23 cellular contexts compared by ENCODE assay signal in the genomic region with DNA sequence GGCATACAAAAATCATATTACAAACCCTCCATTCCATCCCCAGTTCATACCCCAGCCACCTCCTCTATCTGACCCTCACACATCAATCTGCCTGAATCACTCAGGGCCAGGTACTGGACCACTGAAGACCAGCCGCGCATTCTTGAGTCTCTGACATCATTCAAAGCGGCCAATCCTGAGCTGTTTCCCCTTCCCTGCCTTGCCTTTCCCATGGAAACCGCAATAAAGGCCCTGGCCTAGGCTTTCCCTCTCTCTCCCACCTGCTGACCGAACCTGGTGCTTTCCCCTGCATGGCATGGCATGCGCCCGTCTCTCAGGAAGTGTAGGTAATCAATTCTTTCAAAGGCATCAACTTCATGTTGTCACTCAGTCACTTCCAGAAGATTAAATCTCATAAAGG. TPM values are rescaled to one million over a fixed set of nuclear protein-coding genes. Genes with fewer than 3 reads are reported as not detected.
DNase-seq lines count a peak whose midpoint lies in the region; ATAC-seq, FAIRE-seq and TF ChIP-seq lines count a peak whose summit lies in the region.
"Had no signal": no experiment of that assay in that cellular context is flagged by ENCODE, and none has a peak within 500 bp of the region (broad histone marks: within the 10 kb centered on the region; RNA-seq: fewer than 3 reads in every experiment).

No MANE protein-coding gene starts in this region.

- no peak overlapping the region for H3K4ac ChIP-seq in mesenchymal stem cell (ENCODE audit: low read depth in 1 of 2, low read length in 2 of 2)

- POLR2A ChIA-PET in WTC11 (lab: Charles Lee) = no interaction called here
- POLR2A ChIA-PET in naive thymus-derived CD8-positive, alpha-beta T cell (lab: Charles Lee) = no interaction called here

- peak overlapping the region in 1 of 2 experiments; percentile 48 for H2BK12ac ChIP-seq in mesenchymal stem cell (ENCODE audit: low read length in 2 of 2)

- no peak overlapping the region for H3K23ac ChIP-seq in mesenchymal stem cell (ENCODE audit: low read length in 2 of 2)

- no peak for TF ChIP-seq CTCF in WTC11 (IDR thresholded peaks at IDR 0.05)

- H3K4me3 ChIP-seq in mesenchymal stem cell (ENCODE audit: insufficient read depth in 1 of 2, low read depth in 1 of 2, low read length in 2 of 2) = no peak overlapping the region
- H3K4me3 ChIP-seq: K562 had no signal

- no peak for TF ChIP-seq POLR2A in GM12892 (IDR thresholded peaks at IDR 0.05; ENCODE audit: low read depth, low read length)

- peak overlapping the region; percentile 28 for H4K91ac ChIP-seq in mesenchymal stem cell (ENCODE audit: low read length)

- H3K9me3 ChIP-seq in mesenchymal stem cell (ENCODE audit: control insufficient read depth, low read length) = no peaks in the 10 kb centered on the region
- H3K9me3 ChIP-seq: BE2C had no signal

- peak overlapping the region; percentile 21 for H2AK5ac ChIP-seq in mesenchymal stem cell (ENCODE audit: low read length, severe bottlenecking)

- intact Hi-C loops in cardiac septum (cut with DNase I) = loop anchor here (2.0 kb wide), 1 partner anchor 236 kb away; no protein-coding TSS in a partner anchor

- H3K79me1 ChIP-seq in mesenchymal stem cell (replicated peaks; ENCODE audit: low read length, poor library complexity, severe bottlenecking) = no peaks in the 10 kb centered on the region

- H2BK15ac ChIP-seq in mesenchymal stem cell (ENCODE audit: low read depth, poor library complexity, severe bottlenecking) = no peak overlapping the region

- peaks cover 23% of the 10 kb centered on the region for H3K4me1 Mint-ChIP-seq in WTC11
- no peaks in the 10 kb centered on the region for H3K4me1 Mint-ChIP-seq in naive thymus-derived CD8-positive, alpha-beta T cell
- H3K4me1 Mint-ChIP-seq: CD14-positive monocyte; CD4-positive, alpha-beta memory T cell had no signal

- no peaks in the 10 kb centered on the region for H3K36me3 ChIP-seq in mesenchymal stem cell (ENCODE audit: control insufficient read depth in 1 of 2, insufficient read depth in 2 of 2, low read depth in 1 of 2, low read length in 2 of 2)
- H3K36me3 ChIP-seq: BE2C had no signal

- H3K9ac ChIP-seq in mesenchymal stem cell (ENCODE audit: low read length) = no peak overlapping the region

- H2AFZ ChIP-seq in mesenchymal stem cell (ENCODE audit: low read depth, low read length) = no peak overlapping the region

- peaks cover 6% of the 10 kb centered on the region for H3K27me3 Mint-ChIP-seq in WTC11 (ENCODE audit: low read depth)
- peaks cover 9 to 26% (median 22%) of the 10 kb centered on the region in 5 donors for H3K27me3 Mint-ChIP-seq in naive thymus-derived CD8-positive, alpha-beta T cell

- peak; percentile 44 for DNase-seq in ELF-1 (ENCODE audit: low read depth, low spot score)
- DNase-seq in WTC11 (ENCODE audit: low spot score) = no peak
- DNase-seq in mesenchymal stem cell = no peak
- no peak for DNase-seq in cardiac septum (ENCODE audit: low spot score)
- DNase-seq in GM12892 (ENCODE audit: insufficient read length) = no peak
- DNase-seq in AG08396 (ENCODE audit: low spot score) = no peak
- no peak for DNase-seq in naive thymus-derived CD8-positive, alpha-beta T cell
- DNase-seq: BE2C; CD4-positive, alpha-beta memory T cell; DMS153; DMS79; GF-D8; HFFc6; IMR-90 had no signal

- H3K27me3 ChIP-seq in mesenchymal stem cell (ENCODE audit: control insufficient read depth in 1 of 2, insufficient read depth in 1 of 2, low read length in 2 of 2) = peaks cover 0 to 29% of the 10 kb centered on the region in 2 experiments

- no peak overlapping the region for H2BK120ac ChIP-seq in mesenchymal stem cell (ENCODE audit: low read depth, low read length)

- peak overlapping the region; percentile 48 for H3K27ac Mint-ChIP-seq in WTC11
- H3K27ac Mint-ChIP-seq in naive thymus-derived CD8-positive, alpha-beta T cell = peak overlapping the region in 1 of 10 donors; percentile 3
- H3K27ac Mint-ChIP-seq: CD4-positive, alpha-beta memory T cell; HFFc6 had no signal

- H3K4me3 Mint-ChIP-seq in WTC11 = no peak overlapping the region
- no peak overlapping the region for H3K4me3 Mint-ChIP-seq in naive thymus-derived CD8-positive, alpha-beta T cell
- H3K4me3 Mint-ChIP-seq: CD14-positive monocyte; CD4-positive, alpha-beta memory T cell; HFFc6 had no signal

- FAIRE-seq in GM12892 (lab: Jason Lieb, UNC) = no peak
- FAIRE-seq: GM19239, H54, K562 had no signal

- H4K8ac ChIP-seq in mesenchymal stem cell (ENCODE audit: low read length) = no peak overlapping the region

- no peak for ATAC-seq in WTC11
- no peak for ATAC-seq in naive thymus-derived CD8-positive, alpha-beta T cell
- ATAC-seq: HCT116, K562 had no signal

- CTCF ChIA-PET in WTC11 (lab: Charles Lee) = interaction anchor here (0.8 to 5.6 kb wide), 4 partner anchors 20 to 200 kb away, joined by 3 to 95 read pairs (median 12); a partner anchor contains a TSS

- no peak overlapping the region for H3K4me2 ChIP-seq in mesenchymal stem cell (ENCODE audit: low read length, poor library complexity, severe bottlenecking)

- WGBS in mesenchymal stem cell = 86% methylated on average over 7 of the region's 7 CpGs

- no peak overlapping the region for H3K14ac ChIP-seq in mesenchymal stem cell (ENCODE audit: low read length in 2 of 2)

- peaks cover 13% of the 10 kb centered on the region for H3K9me3 Mint-ChIP-seq in WTC11
- no peaks in the 10 kb centered on the region for H3K9me3 Mint-ChIP-seq in naive thymus-derived CD8-positive, alpha-beta T cell
- H3K9me3 Mint-ChIP-seq: CD14-positive monocyte; CD4-positive, alpha-beta memory T cell; HFFc6 had no signal

- H3K4me1 ChIP-seq in mesenchymal stem cell (ENCODE audit: control insufficient read depth, insufficient read depth, low read depth, low read length) = no peaks in the 10 kb centered on the region
- H3K4me1 ChIP-seq: BE2C had no signal

- H3K27ac ChIP-seq in mesenchymal stem cell (ENCODE audit: low read length, poor library complexity, severe bottlenecking) = no peak overlapping the region
- H3K27ac ChIP-seq: HL-60 had no signal

- H3K36me3 Mint-ChIP-seq in WTC11 = peaks cover 7% of the 10 kb centered on the region; the same call in 1 of the 2 replicates
- no peaks in the 10 kb centered on the region for H3K36me3 Mint-ChIP-seq in naive thymus-derived CD8-positive, alpha-beta T cell
- H3K36me3 Mint-ChIP-seq: CD14-positive monocyte; CD4-positive, alpha-beta memory T cell had no signal

- no peak overlapping the region for H2BK5ac ChIP-seq in mesenchymal stem cell (ENCODE audit: low read depth, low read length, poor library complexity, severe bottlenecking)

- no peak overlapping the region for H3K18ac ChIP-seq in mesenchymal stem cell (ENCODE audit: low read depth in 1 of 2, low read length in 2 of 2)

TF ChIP-seq in WTC11, 78 proteins besides CTCF, POLR2A, EP300 and RAD21 (continues in another document):
- TF ChIP-seq ZNF416 (CRISPR knock-in tag; IDR thresholded peaks at IDR 0.05) = no peak
- TF ChIP-seq, protein P1, sequence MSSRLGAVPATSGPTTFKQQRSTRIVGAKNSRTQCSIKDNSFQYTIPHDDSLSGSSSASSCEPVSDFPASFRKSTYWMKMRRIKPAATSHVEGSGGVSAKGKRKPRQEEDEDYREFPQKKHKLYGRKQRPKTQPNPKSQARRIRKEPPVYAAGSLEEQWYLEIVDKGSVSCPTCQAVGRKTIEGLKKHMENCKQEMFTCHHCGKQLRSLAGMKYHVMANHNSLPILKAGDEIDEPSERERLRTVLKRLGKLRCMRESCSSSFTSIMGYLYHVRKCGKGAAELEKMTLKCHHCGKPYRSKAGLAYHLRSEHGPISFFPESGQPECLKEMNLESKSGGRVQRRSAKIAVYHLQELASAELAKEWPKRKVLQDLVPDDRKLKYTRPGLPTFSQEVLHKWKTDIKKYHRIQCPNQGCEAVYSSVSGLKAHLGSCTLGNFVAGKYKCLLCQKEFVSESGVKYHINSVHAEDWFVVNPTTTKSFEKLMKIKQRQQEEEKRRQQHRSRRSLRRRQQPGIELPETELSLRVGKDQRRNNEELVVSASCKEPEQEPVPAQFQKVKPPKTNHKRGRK (CRISPR knock-in tag; IDR thresholded peaks at IDR 0.05; ENCODE audit: borderline replicate concordance) = no peak
- no peak for TF ChIP-seq ZNF263 (CRISPR knock-in tag; IDR thresholded peaks at IDR 0.05; ENCODE audit: low read depth)
- no peak for TF ChIP-seq SMAD3 (CRISPR knock-in tag; IDR thresholded peaks at IDR 0.05; ENCODE audit: borderline replicate concordance)
- no peak for TF ChIP-seq ZNF121 (CRISPR knock-in tag; IDR thresholded peaks at IDR 0.05)
- TF ChIP-seq, protein P2, sequence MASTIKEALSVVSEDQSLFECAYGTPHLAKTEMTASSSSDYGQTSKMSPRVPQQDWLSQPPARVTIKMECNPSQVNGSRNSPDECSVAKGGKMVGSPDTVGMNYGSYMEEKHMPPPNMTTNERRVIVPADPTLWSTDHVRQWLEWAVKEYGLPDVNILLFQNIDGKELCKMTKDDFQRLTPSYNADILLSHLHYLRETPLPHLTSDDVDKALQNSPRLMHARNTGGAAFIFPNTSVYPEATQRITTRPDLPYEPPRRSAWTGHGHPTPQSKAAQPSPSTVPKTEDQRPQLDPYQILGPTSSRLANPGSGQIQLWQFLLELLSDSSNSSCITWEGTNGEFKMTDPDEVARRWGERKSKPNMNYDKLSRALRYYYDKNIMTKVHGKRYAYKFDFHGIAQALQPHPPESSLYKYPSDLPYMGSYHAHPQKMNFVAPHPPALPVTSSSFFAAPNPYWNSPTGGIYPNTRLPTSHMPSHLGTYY (CRISPR knock-in tag; IDR thresholded peaks at IDR 0.05) = no peak

RNA-seq across cellular contexts. Expression of a gene that starts 17.7 kb away (rescaled TPM):
- total RNA-seq in WTC11 (2021) (31.8 to 58.2 TPM (median 48.7 TPM) in 3 replicates), cardiac septum (49.2 TPM)
- 24.9 TPM for polyA plus RNA-seq in mesenchymal stem cell (2013, experiment 1 of 2)
- polyA plus RNA-seq in mesenchymal stem cell (2013, experiment 2 of 2) = 20.6 TPM
- not detected for polyA plus RNA-seq in GM12892 (2012; ENCODE audit: missing spikeins)
- total RNA-seq in naive thymus-derived CD8-positive, alpha-beta T cell = not detected
- polyA plus RNA-seq in naive thymus-derived CD8-positive, alpha-beta T cell = not detected
- total RNA-seq: A172; CD4-positive, alpha-beta memory T cell; Daoy; HT1080; IMR-90 had no signal
- polyA plus RNA-seq: CD14-positive monocyte; CD4-positive, alpha-beta memory T cell; K562 had no signal

RNA-seq across cellular contexts. Expression of a gene that starts 49.6 kb away (rescaled TPM):
- not detected in 3 replicates for total RNA-seq in WTC11 (2021)
- not detected for polyA plus RNA-seq in mesenchymal stem cell (2013, experiment 1 of 2)
- polyA plus RNA-seq in mesenchymal stem cell (2013, experiment 2 of 2) = not detected
- total RNA-seq in cardiac septum = not detected
- not detected for polyA plus RNA-seq in GM12892 (2012; ENCODE audit: missing spikeins)
- not detected for total RNA-seq in naive thymus-derived CD8-positive, alpha-beta T cell
- not detected for polyA plus RNA-seq in naive thymus-derived CD8-positive, alpha-beta T cell
- total RNA-seq: CD4-positive, alpha-beta memory T cell; Daoy; HFFc6; HT1080; IMR-90; K562 had no signal
- polyA plus RNA-seq: CD14-positive monocyte; CD4-positive, alpha-beta memory T cell; IMR-90; K562 had no signal

Comparison
In these comparisons a context has a peak if more than half of its experiments do, and no peak if none do; other contexts are left out.
1. RNA of a gene that starts 17.7 kb away (total RNA-seq): 49.2 TPM in cardiac septum (single experiment) and 31.8 to 58.2 TPM in WTC11; not detected in naive thymus-derived CD8-positive, alpha-beta T cell; every median in the first group is over 10 times any median in the second.